11 cellular contexts compared by ENCODE assay signal in the genomic region with DNA sequence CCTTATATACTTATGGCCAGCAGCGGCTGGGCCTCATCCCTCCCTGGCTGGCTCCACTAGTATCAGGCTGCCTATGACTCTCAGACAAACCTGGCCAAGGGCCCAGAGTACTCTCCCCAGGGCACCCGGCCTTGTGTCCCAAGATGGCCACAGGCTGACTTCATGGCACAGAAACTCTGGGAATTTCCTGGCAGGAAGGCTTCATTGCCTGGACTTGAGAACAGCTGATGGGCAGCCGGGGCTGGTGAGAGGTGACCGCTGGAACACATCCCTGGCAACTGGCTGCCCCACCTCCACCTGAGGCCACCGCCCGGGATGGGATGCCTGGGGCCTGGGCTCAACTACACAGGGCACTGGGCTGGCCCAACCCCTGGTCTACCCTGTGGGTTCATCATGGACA. TPM values are rescaled to one million over a fixed set of nuclear protein-coding genes. Genes with fewer than 3 reads are reported as not detected.
DNase-seq lines count a peak whose midpoint lies in the region; ATAC-seq and TF ChIP-seq lines count a peak whose summit lies in the region.
"Had no signal": no experiment of that assay in that cellular context is flagged by ENCODE, and none has a peak within 500 bp of the region (broad histone marks: within the 10 kb centered on the region; RNA-seq: fewer than 3 reads in every experiment).

No MANE protein-coding gene starts in this region.

- H3K4me2 ChIP-seq in PC-3 (ENCODE audit: low read length) (no peak overlapping the region), mesenchymal stem cell (ENCODE audit: low read length, poor library complexity, severe bottlenecking) (no peak overlapping the region)

- peak overlapping the region; percentile 6 for H2BK120ac ChIP-seq in mesenchymal stem cell (ENCODE audit: low read depth, low read length)

- H4K91ac ChIP-seq in mesenchymal stem cell (ENCODE audit: low read length) = peak overlapping the region; percentile 89

- peak overlapping the region in 1 of 2 experiments; percentile 37 for H3K18ac ChIP-seq in mesenchymal stem cell (ENCODE audit: low read depth in 1 of 2, low read length in 2 of 2)

- H3K4me3 ChIP-seq in PC-3 (ENCODE audit: low read length) (no peak overlapping the region), mesenchymal stem cell (ENCODE audit: insufficient read depth in 1 of 2, low read depth in 1 of 2, low read length in 2 of 2) (no peak overlapping the region), Caco-2 (ENCODE audit: low read depth, low read length) (no peak overlapping the region)

- H3K9me3 Mint-ChIP-seq in activated naive CD4-positive, alpha-beta T cell treated with anti-CD3 and anti-CD28 coated beads for 36 hours = no peaks in the 10 kb centered on the region
- H3K9me3 Mint-ChIP-seq in Caco-2 (ENCODE audit: unreplicated experiment) = no peaks in the 10 kb centered on the region
- H3K9me3 Mint-ChIP-seq: central memory CD8-positive, alpha-beta T cell; natural killer cell had no signal

- H2BK5ac ChIP-seq in mesenchymal stem cell (ENCODE audit: low read depth, low read length, poor library complexity, severe bottlenecking) = no peak overlapping the region

- H3K27ac Mint-ChIP-seq in activated naive CD4-positive, alpha-beta T cell treated with anti-CD3 and anti-CD28 coated beads for 36 hours = no peak overlapping the region
- H3K27ac Mint-ChIP-seq in Caco-2 (ENCODE audit: unreplicated experiment) = no peak overlapping the region
- H3K27ac Mint-ChIP-seq: natural killer cell had no signal

- BruUV-seq in PC-3 (replicated peaks; lab: Mats Ljungman, UMichigan) (no TSS peak), Caco-2 (replicated peaks; lab: Mats Ljungman, UMichigan) (no TSS peak)

- H3K4me1 Mint-ChIP-seq in activated naive CD4-positive, alpha-beta T cell treated with anti-CD3 and anti-CD28 coated beads for 36 hours (ENCODE audit: low read depth) = peaks cover 6% of the 10 kb centered on the region
- no peaks in the 10 kb centered on the region for H3K4me1 Mint-ChIP-seq in Caco-2 (ENCODE audit: low read depth, unreplicated experiment)

- peak overlapping the region in 1 of 2 experiments; percentile 7 for H2BK12ac ChIP-seq in mesenchymal stem cell (ENCODE audit: low read length in 2 of 2)

- H2BK15ac ChIP-seq in mesenchymal stem cell (ENCODE audit: low read depth, poor library complexity, severe bottlenecking) = no peak overlapping the region

- peak overlapping the region in 1 of 2 experiments; percentile 80 for H3K4ac ChIP-seq in mesenchymal stem cell (ENCODE audit: low read depth in 1 of 2, low read length in 2 of 2)

- no peak overlapping the region for H2AK5ac ChIP-seq in mesenchymal stem cell (ENCODE audit: low read length, severe bottlenecking)

- no peak overlapping the region for H3K14ac ChIP-seq in mesenchymal stem cell (ENCODE audit: low read length in 2 of 2)

- peak; percentile 96 for DNase-seq in A172 (ENCODE audit: low spot score)
- peak; percentile 47 for DNase-seq in PC-3
- DNase-seq in epidermal melanocyte (ENCODE audit: insufficient read length, low spot score) = peak; percentile 55
- peak; percentile 90 for DNase-seq in mesenchymal stem cell
- DNase-seq in activated naive CD4-positive, alpha-beta T cell (lab: John Stamatoyannopoulos, UW) = no peak
- no peak for DNase-seq in activated naive CD4-positive, alpha-beta T cell treated with anti-CD3 and anti-CD28 coated beads for 36 hours
- DNase-seq in activated T-cell treated with anti-CD3 and anti-CD28 coated beads, Interleukin-2, amount 50 U/mL, for 48 hours = no peak
- no peak for DNase-seq in Caco-2
- DNase-seq: natural killer cell, NCI-H2081 had no signal

- ATAC-seq in PC-3 = no peak
- ATAC-seq: natural killer cell had no signal

- peaks cover 39% of the 10 kb centered on the region for H3K79me1 ChIP-seq in mesenchymal stem cell (replicated peaks; ENCODE audit: low read length, poor library complexity, severe bottlenecking)

- no peak overlapping the region for H3K9ac ChIP-seq in PC-3 (ENCODE audit: low read length)
- no peak overlapping the region for H3K9ac ChIP-seq in mesenchymal stem cell (ENCODE audit: low read length)

- H3K27ac ChIP-seq in PC-3 (ENCODE audit: low read length) (no peak overlapping the region), mesenchymal stem cell (ENCODE audit: low read length, poor library complexity, severe bottlenecking) (peak overlapping the region; percentile 38)

- no peaks in the 10 kb centered on the region for H3K27me3 ChIP-seq in PC-3 (ENCODE audit: low read length)
- no peaks in the 10 kb centered on the region for H3K27me3 ChIP-seq in mesenchymal stem cell (ENCODE audit: control insufficient read depth in 1 of 2, insufficient read depth in 1 of 2, low read length in 2 of 2)
- no peaks in the 10 kb centered on the region for H3K27me3 ChIP-seq in Caco-2 (replicated peaks; ENCODE audit: control insufficient read depth, insufficient read depth, low read length)

- TF ChIP-seq CTCF in PC-3 (conservative IDR thresholded peaks at IDR 0.05; ENCODE audit: low read depth, low read length) (no peak), Caco-2 (IDR thresholded peaks at IDR 0.05; ENCODE audit: insufficient read depth in 1 of 2, low read depth in 1 of 2, low read length in 1 of 2, severe bottlenecking in 1 of 2, unreplicated experiment in 1 of 2) (no peak)

- intact Hi-C loops in PC-3 (cut with micrococcal nuclease) (no loop called here), Caco-2 (cut with micrococcal nuclease; ENCODE audit: unreplicated experiment) (no loop called here)
- intact Hi-C loops in activated naive CD4-positive, alpha-beta T cell treated with anti-CD3 and anti-CD28 coated beads for 36 hours (cut with micrococcal nuclease) = no loop called here

- 60% methylated on average over 6 of the region's 6 CpGs for WGBS in mesenchymal stem cell

- no peaks in the 10 kb centered on the region for H4K20me1 ChIP-seq in PC-3 (ENCODE audit: low read length)

- peaks cover 10% of the 10 kb centered on the region; the same call in 1 of the 2 replicates for H3K79me2 ChIP-seq in PC-3 (ENCODE audit: low read length)

- H3K9me3 ChIP-seq in PC-3 (ENCODE audit: low read length) (no peaks in the 10 kb centered on the region), mesenchymal stem cell (ENCODE audit: control insufficient read depth, low read length) (no peaks in the 10 kb centered on the region), Caco-2 (no peaks in the 10 kb centered on the region)

- H3K23ac ChIP-seq in mesenchymal stem cell (ENCODE audit: low read length in 2 of 2) = no peak overlapping the region

- CTCF ChIA-PET in PC-3 (lab: Charles Lee) (no interaction called here), Caco-2 (lab: Charles Lee) (interaction anchor here (1.1 kb wide), 1 partner anchor 27 kb away, joined by 6 read pairs; no protein-coding TSS in a partner anchor)
- CTCF ChIA-PET in activated naive CD4-positive, alpha-beta T cell treated with anti-CD3 and anti-CD28 coated beads for 36 hours (lab: Charles Lee) = no interaction called here

- peak overlapping the region; percentile 57 for H4K8ac ChIP-seq in mesenchymal stem cell (ENCODE audit: low read length)

- H3K27me3 Mint-ChIP-seq in activated naive CD4-positive, alpha-beta T cell treated with anti-CD3 and anti-CD28 coated beads for 36 hours (ENCODE audit: low read depth) = no peaks in the 10 kb centered on the region
- no peaks in the 10 kb centered on the region for H3K27me3 Mint-ChIP-seq in Caco-2 (ENCODE audit: insufficient read depth, unreplicated experiment)
- H3K27me3 Mint-ChIP-seq: central memory CD8-positive, alpha-beta T cell had no signal

- no peaks in the 10 kb centered on the region for H3F3A ChIP-seq in PC-3 (ENCODE audit: low read length, unreplicated experiment)

- H3K4me1 ChIP-seq in PC-3 (ENCODE audit: insufficient read depth, low read length) = peaks cover 12% of the 10 kb centered on the region
- H3K4me1 ChIP-seq in mesenchymal stem cell (ENCODE audit: control insufficient read depth, insufficient read depth, low read depth, low read length) = peaks cover 27% of the 10 kb centered on the region
- peaks cover 8% of the 10 kb centered on the region for H3K4me1 ChIP-seq in Caco-2

- H3K9me2 ChIP-seq in PC-3 (replicated peaks; ENCODE audit: low read length) = no peaks in the 10 kb centered on the region

- H3K36me3 Mint-ChIP-seq in activated naive CD4-positive, alpha-beta T cell treated with anti-CD3 and anti-CD28 coated beads for 36 hours (ENCODE audit: low read depth) = no peaks in the 10 kb centered on the region
- peaks cover 5% of the 10 kb centered on the region for H3K36me3 Mint-ChIP-seq in Caco-2 (ENCODE audit: insufficient read depth, unreplicated experiment)
- H3K36me3 Mint-ChIP-seq: natural killer cell had no signal

- H3K4me3 Mint-ChIP-seq in activated naive CD4-positive, alpha-beta T cell treated with anti-CD3 and anti-CD28 coated beads for 36 hours = no peak overlapping the region
- H3K4me3 Mint-ChIP-seq in Caco-2 (ENCODE audit: unreplicated experiment) = no peak overlapping the region
- H3K4me3 Mint-ChIP-seq: central memory CD8-positive, alpha-beta T cell; natural killer cell had no signal

- H2AFZ ChIP-seq in PC-3 (ENCODE audit: low read length) (no peak overlapping the region), mesenchymal stem cell (ENCODE audit: low read depth, low read length) (no peak overlapping the region)

- POLR2A ChIA-PET in PC-3 (lab: Charles Lee; ENCODE audit: unreplicated experiment) (no interaction called here), Caco-2 (lab: Charles Lee) (no interaction called here)

- H3K36me3 ChIP-seq in PC-3 (ENCODE audit: low read depth, low read length) (no peaks in the 10 kb centered on the region), mesenchymal stem cell (ENCODE audit: control insufficient read depth in 1 of 2, insufficient read depth in 2 of 2, low read depth in 1 of 2, low read length in 2 of 2) (peaks cover 0 to 27% of the 10 kb centered on the region in 2 experiments), Caco-2 (ENCODE audit: control insufficient read depth, insufficient read depth, low read length) (no peaks in the 10 kb centered on the region)

RNA-seq across cellular contexts. Expression of a gene that starts 3.3 kb away (rescaled TPM):
- 139 and 190 TPM in 2 replicates for total RNA-seq in A172 (2014; rRNA removed; shearing (Covaris generic))
- 67.9 and 119 TPM in 2 replicates for total RNA-seq in PC-3 (2014; rRNA removed)
- 65.4 TPM for polyA plus RNA-seq in mesenchymal stem cell (2013, experiment 1 of 2)
- polyA plus RNA-seq in mesenchymal stem cell (2013, experiment 2 of 2) = 66.5 TPM
- total RNA-seq in activated naive CD4-positive, alpha-beta T cell treated with anti-CD3 and anti-CD28 coated beads for 36 hours = 1 to 10 TPM; 4.2 to 4.3 TPM
- total RNA-seq in Caco-2 (2022) = 26.1 and 32.7 TPM in 2 replicates

RNA-seq across cellular contexts. Expression of a gene that starts 29.3 kb away (rescaled TPM):
- total RNA-seq in A172 (2014; rRNA removed; shearing (Covaris generic)) = 2.4 and 8.5 TPM in 2 replicates
- 6.6 and 7.9 TPM in 2 replicates for total RNA-seq in PC-3 (2014; rRNA removed)
- 10.9 TPM for polyA plus RNA-seq in mesenchymal stem cell (2013, experiment 1 of 2)
- polyA plus RNA-seq in mesenchymal stem cell (2013, experiment 2 of 2) = 10.4 TPM
- under 1 TPM; 0.52 to 0.74 TPM for total RNA-seq in activated naive CD4-positive, alpha-beta T cell treated with anti-CD3 and anti-CD28 coated beads for 36 hours
- 8.3 and 10.6 TPM in 2 replicates for total RNA-seq in Caco-2 (2022)
- total RNA-seq: natural killer cell had no signal

RNA-seq across cellular contexts. Expression of a gene that starts 59.9 kb away (rescaled TPM):
- 151 and 340 TPM in 2 replicates for total RNA-seq in A172 (2014; rRNA removed; shearing (Covaris generic))
- total RNA-seq in PC-3 (2014; rRNA removed) (246 and 305 TPM in 2 replicates), Caco-2 (2022) (30.6 and 36.3 TPM in 2 replicates)
- 1,185 TPM for polyA plus RNA-seq in mesenchymal stem cell (2013, experiment 1 of 2)
- polyA plus RNA-seq in mesenchymal stem cell (2013, experiment 2 of 2) = 1,187 TPM
- total RNA-seq in activated naive CD4-positive, alpha-beta T cell treated with anti-CD3 and anti-CD28 coated beads for 36 hours = 10 to 100 TPM; 32.1 to 34.1 TPM

Comparison
In these comparisons a context has a peak if more than half of its experiments do, and no peak if none do; other contexts are left out.
1. DNase-seq: peak in A172 (single experiment), PC-3 (single experiment), epidermal melanocyte (single experiment) and mesenchymal stem cell (single experiment); none in activated naive CD4-positive, alpha-beta T cell (0 of 4), activated naive CD4-positive, alpha-beta T cell treated with anti-CD3 and anti-CD28 coated beads for 36 hours (single experiment), activated T-cell treated with anti-CD3 and anti-CD28 coated beads, Interleukin-2, amount 50 U/mL, for 48 hours (0 of 2) and Caco-2 (0 of 2).